In the genomic region with DNA sequence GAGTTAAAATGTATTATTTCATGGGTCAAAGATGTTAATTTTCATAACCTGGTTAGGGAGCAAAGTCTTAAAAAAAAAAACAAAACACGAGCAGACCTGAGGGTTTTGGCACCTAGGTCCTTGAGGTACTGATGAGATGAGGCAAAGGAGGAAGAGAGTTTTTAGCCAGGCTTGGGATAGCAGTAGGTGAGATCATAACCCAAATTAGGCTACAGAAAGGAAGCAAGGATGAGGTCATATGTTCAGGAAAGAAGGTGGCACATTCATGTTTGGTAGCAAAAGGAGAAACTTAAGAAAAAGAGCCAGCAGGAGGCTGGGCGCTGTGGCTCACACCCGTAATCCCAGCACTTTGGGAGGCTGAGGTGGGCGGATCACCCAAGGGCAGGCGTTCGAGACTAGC, we compare ENCODE assay signal across 27 cellular contexts. TPM values are rescaled to one million over a fixed set of nuclear protein-coding genes. Genes with fewer than 3 reads are reported as not detected.
DNase-seq lines count a peak whose midpoint lies in the region; ATAC-seq and TF ChIP-seq lines count a peak whose summit lies in the region.
"Had no signal": no experiment of that assay in that cellular context is flagged by ENCODE, and none has a peak within 500 bp of the region (broad histone marks: within the 10 kb centered on the region; RNA-seq: fewer than 3 reads in every experiment).

No MANE protein-coding gene starts in this region.

- H3K36me3 Mint-ChIP-seq in activated T-cell treated with anti-CD3 and anti-CD28 coated beads, Interleukin-2, amount 50 U/mL, for 4 hours (ENCODE audit: insufficient read depth) = peaks cover 32% of the 10 kb centered on the region
- H3K36me3 Mint-ChIP-seq in activated T-cell treated with anti-CD3 and anti-CD28 coated beads, Interleukin-2, amount 50 U/mL, for 24 hours (ENCODE audit: low read depth) = peaks cover 72% of the 10 kb centered on the region
- peaks cover 10% of the 10 kb centered on the region for H3K36me3 Mint-ChIP-seq in T-helper 17 cell (ENCODE audit: low read depth)

- H3K9me3 Mint-ChIP-seq in activated T-cell treated with anti-CD3 and anti-CD28 coated beads, Interleukin-2, amount 50 U/mL, for 4 hours = no peaks in the 10 kb centered on the region
- no peaks in the 10 kb centered on the region for H3K9me3 Mint-ChIP-seq in activated T-cell treated with anti-CD3 and anti-CD28 coated beads, Interleukin-2, amount 50 U/mL, for 24 hours
- H3K9me3 Mint-ChIP-seq: CD4-positive, CD25-positive, alpha-beta regulatory T cell; GM23338; H9; HFFc6 had no signal

- peaks cover 10 to 58% of the 10 kb centered on the region in 2 experiments; a peak in 2 of 3 replicates for H3K36me3 ChIP-seq in HEK293 (ENCODE audit: control insufficient read depth in 2 of 2, insufficient read depth in 1 of 2, low read length in 2 of 2)

- DNase-seq in activated T-cell treated with anti-CD3 and anti-CD28 coated beads, Interleukin-2, amount 50 U/mL, for 4 hours = no peak
- no peak for DNase-seq in activated T-cell treated with anti-CD3 and anti-CD28 coated beads, Interleukin-2, amount 50 U/mL, for 24 hours
- DNase-seq in T-helper 17 cell (no peak), myocyte (ENCODE audit: low read depth) (peak; percentile 30), cerebellar cortex (ENCODE audit: low spot score) (no peak), inferior parietal cortex (ENCODE audit: extremely low spot score) (no peak)
- DNase-seq: CD4-positive, CD25-positive, alpha-beta regulatory T cell; COR-L47; EL; GDM1; H9; HFFc6; Karpas-422; MV-4-11; NCI-H1105; NCI-H1436 treated with DMSO at 0.1 percent for 48 hours; NCI-H187 treated with DMSO at 0.1 percent for 48 hours; NCI-H2171 treated with DMSO at 0.1 percent for 48 hours; NCI-H345; NCI-H524; NCI-H748 treated with DMSO at 0.1 percent for 48 hours; PC-3; SK-N-SH had no signal

- no peak overlapping the region for H3K27ac ChIP-seq in HEK293 (ENCODE audit: extremely low read depth, low read depth, low read length)
- H3K27ac ChIP-seq: BLaER1 had no signal

- peaks cover 50% of the 10 kb centered on the region for H3K4me1 Mint-ChIP-seq in activated T-cell treated with anti-CD3 and anti-CD28 coated beads, Interleukin-2, amount 50 U/mL, for 4 hours (ENCODE audit: low read depth)
- H3K4me1 Mint-ChIP-seq in activated T-cell treated with anti-CD3 and anti-CD28 coated beads, Interleukin-2, amount 50 U/mL, for 24 hours (ENCODE audit: low read depth) = peaks cover 55% of the 10 kb centered on the region
- peaks cover 43% of the 10 kb centered on the region for H3K4me1 Mint-ChIP-seq in T-helper 17 cell

- CTCF ChIA-PET in HEK293 (lab: Yijun Ruan, JAX) = interaction anchor here (3.0 kb wide), 1 partner anchor 34 kb away, joined by 10 read pairs; no protein-coding TSS in a partner anchor

- no peak for ATAC-seq in activated T-cell treated with anti-CD3 and anti-CD28 coated beads, Interleukin-2, amount 50 U/mL, for 4 hours
- ATAC-seq in T-helper 17 cell = no peak
- no peak for ATAC-seq in HG03457 (IDR thresholded peaks at IDR 0.05; ENCODE audit: unreplicated experiment)
- ATAC-seq: GM23338, PC-3 had no signal

- H3K27ac Mint-ChIP-seq in activated T-cell treated with anti-CD3 and anti-CD28 coated beads, Interleukin-2, amount 50 U/mL, for 24 hours = no peak overlapping the region
- H3K27ac Mint-ChIP-seq in T-helper 17 cell = peak overlapping the region; percentile 49
- H3K27ac Mint-ChIP-seq: GM23338, H9, HFFc6 had no signal

- H3K9me3 ChIP-seq in HEK293 (ENCODE audit: control insufficient read depth, insufficient read depth, low read depth, low read length) (no peaks in the 10 kb centered on the region), T-helper 17 cell (ENCODE audit: control insufficient read depth, low read length, poor library complexity, severe bottlenecking) (no peaks in the 10 kb centered on the region)
- H3K9me3 ChIP-seq: BLaER1, SK-N-SH had no signal

- peak overlapping the region; percentile 1 for H3K4me3 Mint-ChIP-seq in activated T-cell treated with anti-CD3 and anti-CD28 coated beads, Interleukin-2, amount 50 U/mL, for 4 hours
- no peak overlapping the region for H3K4me3 Mint-ChIP-seq in activated T-cell treated with anti-CD3 and anti-CD28 coated beads, Interleukin-2, amount 50 U/mL, for 24 hours
- no peak overlapping the region for H3K4me3 Mint-ChIP-seq in T-helper 17 cell
- H3K4me3 Mint-ChIP-seq: GM23338, H9 had no signal

- peaks cover 9% of the 10 kb centered on the region; the same call in 1 of the 2 replicates for H3K4me1 ChIP-seq in HEK293 (ENCODE audit: control insufficient read depth, insufficient read depth, low read length)

- H3K4me3 ChIP-seq in HEK293 (ENCODE audit: low read depth, low read length) = no peak overlapping the region
- H3K4me3 ChIP-seq: BLaER1, GM23338 had no signal

- H3K27me3 Mint-ChIP-seq in activated T-cell treated with anti-CD3 and anti-CD28 coated beads, Interleukin-2, amount 50 U/mL, for 4 hours (ENCODE audit: low read depth) = no peaks in the 10 kb centered on the region
- H3K27me3 Mint-ChIP-seq in activated T-cell treated with anti-CD3 and anti-CD28 coated beads, Interleukin-2, amount 50 U/mL, for 24 hours = no peaks in the 10 kb centered on the region
- no peaks in the 10 kb centered on the region for H3K27me3 Mint-ChIP-seq in T-helper 17 cell

- POLR2A ChIA-PET in HEK293 (lab: Yijun Ruan, JAX) = interaction anchor here (0.7 to 0.8 kb wide), 2 partner anchors 56 to 139 kb away, joined by 4 to 5 read pairs; no protein-coding TSS in a partner anchor

- no peak for TF ChIP-seq CTCF in HEK293 (tag by site-specific recombination; IDR thresholded peaks at IDR 0.05)

TF ChIP-seq in HEK293, 187 proteins besides CTCF, POLR2A, EP300 and RAD21 (continues in another document):
- TF ChIP-seq, protein P1, sequence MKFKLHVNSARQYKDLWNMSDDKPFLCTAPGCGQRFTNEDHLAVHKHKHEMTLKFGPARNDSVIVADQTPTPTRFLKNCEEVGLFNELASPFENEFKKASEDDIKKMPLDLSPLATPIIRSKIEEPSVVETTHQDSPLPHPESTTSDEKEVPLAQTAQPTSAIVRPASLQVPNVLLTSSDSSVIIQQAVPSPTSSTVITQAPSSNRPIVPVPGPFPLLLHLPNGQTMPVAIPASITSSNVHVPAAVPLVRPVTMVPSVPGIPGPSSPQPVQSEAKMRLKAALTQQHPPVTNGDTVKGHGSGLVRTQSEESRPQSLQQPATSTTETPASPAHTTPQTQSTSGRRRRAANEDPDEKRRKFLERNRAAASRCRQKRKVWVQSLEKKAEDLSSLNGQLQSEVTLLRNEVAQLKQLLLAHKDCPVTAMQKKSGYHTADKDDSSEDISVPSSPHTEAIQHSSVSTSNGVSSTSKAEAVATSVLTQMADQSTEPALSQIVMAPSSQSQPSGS (tag by site-specific recombination; IDR thresholded peaks at IDR 0.05; ENCODE audit: low read depth) = peak; percentile 78
- TF ChIP-seq ZNF792 (tag by site-specific recombination; IDR thresholded peaks at IDR 0.05) (no peak), ZFP37 (tag by site-specific recombination; IDR thresholded peaks at IDR 0.05) (0 out of 2 replicates have a peak, but pooled peaks have one; percentile 56), MEIS1 (CRISPR knock-in tag; IDR thresholded peaks at IDR 0.05; ENCODE audit: borderline replicate concordance) (no peak), FEZF1 (tag by site-specific recombination; IDR thresholded peaks at IDR 0.05) (no peak), ZNF600 (tag by site-specific recombination; IDR thresholded peaks at IDR 0.05) (peak; percentile 75), SP7 (tag by site-specific recombination; IDR thresholded peaks at IDR 0.05) (peak; percentile 55), ZBTB21 (tag by site-specific recombination; IDR thresholded peaks at IDR 0.05) (peak; percentile 81), ZNF394 (tag by site-specific recombination; IDR thresholded peaks at IDR 0.05; ENCODE audit: borderline replicate concordance) (peak; percentile 63; the same call in 1 of the 2 replicates), ZNF335 (tag by site-specific recombination; conservative IDR thresholded peaks at IDR 0.05) (peak; percentile 29; the same call in 1 of the 2 replicates)
- TF ChIP-seq, protein P2, sequence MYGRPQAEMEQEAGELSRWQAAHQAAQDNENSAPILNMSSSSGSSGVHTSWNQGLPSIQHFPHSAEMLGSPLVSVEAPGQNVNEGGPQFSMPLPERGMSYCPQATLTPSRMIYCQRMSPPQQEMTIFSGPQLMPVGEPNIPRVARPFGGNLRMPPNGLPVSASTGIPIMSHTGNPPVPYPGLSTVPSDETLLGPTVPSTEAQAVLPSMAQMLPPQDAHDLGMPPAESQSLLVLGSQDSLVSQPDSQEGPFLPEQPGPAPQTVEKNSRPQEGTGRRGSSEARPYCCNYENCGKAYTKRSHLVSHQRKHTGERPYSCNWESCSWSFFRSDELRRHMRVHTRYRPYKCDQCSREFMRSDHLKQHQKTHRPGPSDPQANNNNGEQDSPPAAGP (tag by site-specific recombination; IDR thresholded peaks at IDR 0.05) = 0 out of 2 replicates have a peak, but pooled peaks have one; percentile 25
- TF ChIP-seq, protein P3, sequence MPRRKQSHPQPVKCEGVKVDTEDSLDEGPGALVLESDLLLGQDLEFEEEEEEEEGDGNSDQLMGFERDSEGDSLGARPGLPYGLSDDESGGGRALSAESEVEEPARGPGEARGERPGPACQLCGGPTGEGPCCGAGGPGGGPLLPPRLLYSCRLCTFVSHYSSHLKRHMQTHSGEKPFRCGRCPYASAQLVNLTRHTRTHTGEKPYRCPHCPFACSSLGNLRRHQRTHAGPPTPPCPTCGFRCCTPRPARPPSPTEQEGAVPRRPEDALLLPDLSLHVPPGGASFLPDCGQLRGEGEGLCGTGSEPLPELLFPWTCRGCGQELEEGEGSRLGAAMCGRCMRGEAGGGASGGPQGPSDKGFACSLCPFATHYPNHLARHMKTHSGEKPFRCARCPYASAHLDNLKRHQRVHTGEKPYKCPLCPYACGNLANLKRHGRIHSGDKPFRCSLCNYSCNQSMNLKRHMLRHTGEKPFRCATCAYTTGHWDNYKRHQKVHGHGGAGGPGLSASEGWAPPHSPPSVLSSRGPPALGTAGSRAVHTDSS (tag by site-specific recombination; IDR thresholded peaks at IDR 0.05) = no peak

RNA-seq across cellular contexts. Expression of gene ATXN1L, which starts 2.8 kb away (rescaled TPM):
- 10 to 100 TPM; 15.3 to 17.3 (median 15.5) TPM for total RNA-seq in activated T-cell treated with anti-CD3 and anti-CD28 coated beads, Interleukin-2, amount 50 U/mL, for 4 hours
- 10 to 100 TPM; 39.9 to 46.3 TPM for total RNA-seq in T-helper 17 cell
- total RNA-seq in myocyte = 10.6 and 10.7 TPM in 2 replicates
- 15.4 TPM for polyA plus RNA-seq in myocyte (2012)

RNA-seq across cellular contexts. Expression of gene ZNF821, which starts 35.4 kb away (rescaled TPM):
- total RNA-seq in activated T-cell treated with anti-CD3 and anti-CD28 coated beads, Interleukin-2, amount 50 U/mL, for 4 hours = 1 to 10 TPM; 3.4 to 6.5 (median 4.1) TPM
- total RNA-seq in T-helper 17 cell (10 to 100 TPM; 12.2 to 14.1 TPM), myocyte (5.3 and 7.1 TPM in 2 replicates)
- polyA plus RNA-seq in myocyte (2012) = 9.2 TPM

RNA-seq across cellular contexts. Expression of gene AP1G1, which starts 40.0 kb away (rescaled TPM):
- 10 to 100 TPM; 88.5 to 98.7 (median 90.1) TPM for total RNA-seq in activated T-cell treated with anti-CD3 and anti-CD28 coated beads, Interleukin-2, amount 50 U/mL, for 4 hours
- total RNA-seq in T-helper 17 cell (100 to 1,000 TPM; 150 to 160 TPM), myocyte (56.2 and 60.6 TPM in 2 replicates)
- 52.0 TPM for polyA plus RNA-seq in myocyte (2012)

RNA-seq across cellular contexts. Expression of gene IST1, which starts 46.7 kb away (rescaled TPM):
- total RNA-seq in activated T-cell treated with anti-CD3 and anti-CD28 coated beads, Interleukin-2, amount 50 U/mL, for 4 hours = 100 to 1,000 TPM; 149 to 176 (median 158) TPM
- total RNA-seq in T-helper 17 cell (100 to 1,000 TPM; 262 to 283 TPM), myocyte (246 and 256 TPM in 2 replicates)
- polyA plus RNA-seq in myocyte (2012) = 147 TPM
